1 cellular context compared by ENCODE assay signal in the genomic region with DNA sequence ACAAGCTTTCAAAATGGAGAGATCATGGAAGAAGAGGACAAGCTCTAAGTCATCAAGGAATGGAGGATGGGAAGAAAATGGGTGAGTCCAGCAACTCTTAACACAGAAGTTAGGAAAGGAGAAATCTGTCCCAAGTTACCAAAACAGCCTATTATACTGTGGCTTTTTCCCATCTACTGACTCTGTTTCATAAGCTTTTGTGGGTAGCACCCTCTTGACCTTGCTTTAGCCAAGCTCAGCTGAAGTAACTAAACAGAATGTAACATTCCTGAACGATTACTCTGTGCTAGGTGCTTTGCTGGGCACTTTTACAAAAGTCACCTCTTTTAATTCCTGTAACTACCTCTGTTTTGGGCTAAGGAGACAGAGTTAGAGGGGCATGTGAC.
TF ChIP-seq lines count a peak whose summit lies in the region.

No MANE protein-coding gene starts in this region.

TF ChIP-seq in GM12878, 131 proteins besides CTCF, POLR2A, EP300 and RAD21 (continued from another document):
- TF ChIP-seq ETV6 (conservative IDR thresholded peaks at IDR 0.05 in 1 of 2, IDR thresholded peaks at IDR 0.05 in 1 of 2; ENCODE audit: borderline replicate concordance in 1 of 2, low read depth in 1 of 2) (no peak), CREM (IDR thresholded peaks at IDR 0.05; ENCODE audit: low read depth) (no peak), HDAC2 (IDR thresholded peaks at IDR 0.05) (no peak), HDAC6 (IDR thresholded peaks at IDR 0.05; ENCODE audit: unreplicated experiment) (no peak), CBFB (IDR thresholded peaks at IDR 0.05; ENCODE audit: low read depth) (no peak), RBBP5 (conservative IDR thresholded peaks at IDR 0.05) (no peak)
- TF ChIP-seq, protein P1, sequence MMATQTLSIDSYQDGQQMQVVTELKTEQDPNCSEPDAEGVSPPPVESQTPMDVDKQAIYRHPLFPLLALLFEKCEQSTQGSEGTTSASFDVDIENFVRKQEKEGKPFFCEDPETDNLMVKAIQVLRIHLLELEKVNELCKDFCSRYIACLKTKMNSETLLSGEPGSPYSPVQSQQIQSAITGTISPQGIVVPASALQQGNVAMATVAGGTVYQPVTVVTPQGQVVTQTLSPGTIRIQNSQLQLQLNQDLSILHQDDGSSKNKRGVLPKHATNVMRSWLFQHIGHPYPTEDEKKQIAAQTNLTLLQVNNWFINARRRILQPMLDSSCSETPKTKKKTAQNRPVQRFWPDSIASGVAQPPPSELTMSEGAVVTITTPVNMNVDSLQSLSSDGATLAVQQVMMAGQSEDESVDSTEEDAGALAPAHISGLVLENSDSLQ (IDR thresholded peaks at IDR 0.05) = no peak
- TF ChIP-seq, protein P2, sequence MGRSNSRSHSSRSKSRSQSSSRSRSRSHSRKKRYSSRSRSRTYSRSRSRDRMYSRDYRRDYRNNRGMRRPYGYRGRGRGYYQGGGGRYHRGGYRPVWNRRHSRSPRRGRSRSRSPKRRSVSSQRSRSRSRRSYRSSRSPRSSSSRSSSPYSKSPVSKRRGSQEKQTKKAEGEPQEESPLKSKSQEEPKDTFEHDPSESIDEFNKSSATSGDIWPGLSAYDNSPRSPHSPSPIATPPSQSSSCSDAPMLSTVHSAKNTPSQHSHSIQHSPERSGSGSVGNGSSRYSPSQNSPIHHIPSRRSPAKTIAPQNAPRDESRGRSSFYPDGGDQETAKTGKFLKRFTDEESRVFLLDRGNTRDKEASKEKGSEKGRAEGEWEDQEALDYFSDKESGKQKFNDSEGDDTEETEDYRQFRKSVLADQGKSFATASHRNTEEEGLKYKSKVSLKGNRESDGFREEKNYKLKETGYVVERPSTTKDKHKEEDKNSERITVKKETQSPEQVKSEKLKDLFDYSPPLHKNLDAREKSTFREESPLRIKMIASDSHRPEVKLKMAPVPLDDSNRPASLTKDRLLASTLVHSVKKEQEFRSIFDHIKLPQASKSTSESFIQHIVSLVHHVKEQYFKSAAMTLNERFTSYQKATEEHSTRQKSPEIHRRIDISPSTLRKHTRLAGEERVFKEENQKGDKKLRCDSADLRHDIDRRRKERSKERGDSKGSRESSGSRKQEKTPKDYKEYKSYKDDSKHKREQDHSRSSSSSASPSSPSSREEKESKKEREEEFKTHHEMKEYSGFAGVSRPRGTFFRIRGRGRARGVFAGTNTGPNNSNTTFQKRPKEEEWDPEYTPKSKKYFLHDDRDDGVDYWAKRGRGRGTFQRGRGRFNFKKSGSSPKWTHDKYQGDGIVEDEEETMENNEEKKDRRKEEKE (IDR thresholded peaks at IDR 0.05) = no peak
- TF ChIP-seq, protein P3, sequence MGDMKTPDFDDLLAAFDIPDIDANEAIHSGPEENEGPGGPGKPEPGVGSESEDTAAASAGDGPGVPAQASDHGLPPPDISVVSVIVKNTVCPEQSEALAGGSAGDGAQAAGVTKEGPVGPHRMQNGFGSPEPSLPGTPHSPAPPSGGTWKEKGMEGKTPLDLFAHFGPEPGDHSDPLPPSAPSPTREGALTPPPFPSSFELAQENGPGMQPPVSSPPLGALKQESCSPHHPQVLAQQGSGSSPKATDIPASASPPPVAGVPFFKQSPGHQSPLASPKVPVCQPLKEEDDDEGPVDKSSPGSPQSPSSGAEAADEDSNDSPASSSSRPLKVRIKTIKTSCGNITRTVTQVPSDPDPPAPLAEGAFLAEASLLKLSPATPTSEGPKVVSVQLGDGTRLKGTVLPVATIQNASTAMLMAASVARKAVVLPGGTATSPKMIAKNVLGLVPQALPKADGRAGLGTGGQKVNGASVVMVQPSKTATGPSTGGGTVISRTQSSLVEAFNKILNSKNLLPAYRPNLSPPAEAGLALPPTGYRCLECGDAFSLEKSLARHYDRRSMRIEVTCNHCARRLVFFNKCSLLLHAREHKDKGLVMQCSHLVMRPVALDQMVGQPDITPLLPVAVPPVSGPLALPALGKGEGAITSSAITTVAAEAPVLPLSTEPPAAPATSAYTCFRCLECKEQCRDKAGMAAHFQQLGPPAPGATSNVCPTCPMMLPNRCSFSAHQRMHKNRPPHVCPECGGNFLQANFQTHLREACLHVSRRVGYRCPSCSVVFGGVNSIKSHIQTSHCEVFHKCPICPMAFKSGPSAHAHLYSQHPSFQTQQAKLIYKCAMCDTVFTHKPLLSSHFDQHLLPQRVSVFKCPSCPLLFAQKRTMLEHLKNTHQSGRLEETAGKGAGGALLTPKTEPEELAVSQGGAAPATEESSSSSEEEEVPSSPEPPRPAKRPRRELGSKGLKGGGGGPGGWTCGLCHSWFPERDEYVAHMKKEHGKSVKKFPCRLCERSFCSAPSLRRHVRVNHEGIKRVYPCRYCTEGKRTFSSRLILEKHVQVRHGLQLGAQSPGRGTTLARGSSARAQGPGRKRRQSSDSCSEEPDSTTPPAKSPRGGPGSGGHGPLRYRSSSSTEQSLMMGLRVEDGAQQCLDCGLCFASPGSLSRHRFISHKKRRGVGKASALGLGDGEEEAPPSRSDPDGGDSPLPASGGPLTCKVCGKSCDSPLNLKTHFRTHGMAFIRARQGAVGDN (IDR thresholded peaks at IDR 0.05) = no peak
- TF ChIP-seq, protein P4, sequence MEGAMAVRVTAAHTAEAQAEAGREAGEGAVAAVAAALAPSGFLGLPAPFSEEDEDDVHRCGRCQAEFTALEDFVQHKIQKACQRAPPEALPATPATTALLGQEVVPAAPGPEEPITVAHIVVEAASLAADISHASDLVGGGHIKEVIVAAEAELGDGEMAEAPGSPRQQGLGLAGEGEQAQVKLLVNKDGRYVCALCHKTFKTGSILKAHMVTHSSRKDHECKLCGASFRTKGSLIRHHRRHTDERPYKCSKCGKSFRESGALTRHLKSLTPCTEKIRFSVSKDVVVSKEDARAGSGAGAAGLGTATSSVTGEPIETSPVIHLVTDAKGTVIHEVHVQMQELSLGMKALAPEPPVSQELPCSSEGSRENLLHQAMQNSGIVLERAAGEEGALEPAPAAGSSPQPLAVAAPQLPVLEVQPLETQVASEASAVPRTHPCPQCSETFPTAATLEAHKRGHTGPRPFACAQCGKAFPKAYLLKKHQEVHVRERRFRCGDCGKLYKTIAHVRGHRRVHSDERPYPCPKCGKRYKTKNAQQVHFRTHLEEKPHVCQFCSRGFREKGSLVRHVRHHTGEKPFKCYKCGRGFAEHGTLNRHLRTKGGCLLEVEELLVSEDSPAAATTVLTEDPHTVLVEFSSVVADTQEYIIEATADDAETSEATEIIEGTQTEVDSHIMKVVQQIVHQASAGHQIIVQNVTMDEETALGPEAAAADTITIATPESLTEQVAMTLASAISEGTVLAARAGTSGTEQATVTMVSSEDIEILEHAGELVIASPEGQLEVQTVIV (IDR thresholded peaks at IDR 0.05; ENCODE audit: borderline replicate concordance, partially characterized antibody) = no peak
